Comparison of ENCODE assay signal across 9 cellular contexts in genomic region chr12:2692156-2692555, GRCh38.
DNase-seq lines count a peak whose midpoint lies in the region; ATAC-seq and TF ChIP-seq lines count a peak whose summit lies in the region.
"Had no signal": no experiment of that assay in that cellular context is flagged by ENCODE, and none has a peak within 500 bp of the region (broad histone marks: within the 10 kb centered on the region; RNA-seq: fewer than 3 reads in every experiment).

No MANE protein-coding gene starts in this region.

- H3K9me3 Mint-ChIP-seq in activated CD8-positive, alpha-beta T cell treated with anti-CD3 and anti-CD28 coated beads for 36 hours = no peaks in the 10 kb centered on the region

- H2BK5ac ChIP-seq in mesendoderm (ENCODE audit: low read length) = no peak overlapping the region

- no peak overlapping the region for H3K4ac ChIP-seq in mesendoderm (ENCODE audit: low read depth, low read length)

- DNase-seq in AG08396 (ENCODE audit: low spot score) (peak; percentile 1), HFF-Myc (ENCODE audit: extremely low read depth, low read depth) (no peak), mesendoderm (no peak), NCI-H345 (lab: John Stamatoyannopoulos, UW) (no peak), SIG-M5 treated with dmso at 0.1 percent for 504 hours (lab: John Stamatoyannopoulos, UW; ENCODE audit: unreplicated experiment) (no peak)
- DNase-seq in activated CD8-positive, alpha-beta T cell treated with anti-CD3 and anti-CD28 coated beads for 36 hours = peak; percentile 50
- DNase-seq in effector CD4-positive, alpha-beta T cell = no peak

- no peak overlapping the region for H4K8ac ChIP-seq in mesendoderm (ENCODE audit: low read depth, low read length)

- no peaks in the 10 kb centered on the region for H3K27me3 Mint-ChIP-seq in activated CD8-positive, alpha-beta T cell treated with anti-CD3 and anti-CD28 coated beads for 36 hours

- H3K23ac ChIP-seq in mesendoderm (ENCODE audit: low read length) = no peak overlapping the region

- peaks cover 32% of the 10 kb centered on the region for H3K4me1 Mint-ChIP-seq in activated CD8-positive, alpha-beta T cell treated with anti-CD3 and anti-CD28 coated beads for 36 hours (ENCODE audit: low read depth)

- POLR2A ChIA-PET in activated CD8-positive, alpha-beta T cell treated with anti-CD3 and anti-CD28 coated beads for 36 hours (lab: Charles Lee) = interaction anchor here (0.6 to 1.7 kb wide), 9 partner anchors 8 to 1002 kb away, joined by 3 to 13 read pairs (median 3); partner anchors contain the start of genes ADIPOR2, FKBP4 and ITFG2

- no peak for TF ChIP-seq CTCF in HFF-Myc (IDR thresholded peaks at IDR 0.05; ENCODE audit: low read depth, low read length, missing control alignments)
- TF ChIP-seq CTCF in activated CD8-positive, alpha-beta T cell treated with anti-CD3 and anti-CD28 coated beads for 36 hours (IDR thresholded peaks at IDR 0.05) = no peak

- intact Hi-C loops in activated CD8-positive, alpha-beta T cell treated with anti-CD3 and anti-CD28 coated beads for 36 hours (cut with micrococcal nuclease) = no loop called here

- H3K36me3 ChIP-seq in mesendoderm (ENCODE audit: control insufficient read depth, insufficient read depth, low read length) = no peaks in the 10 kb centered on the region

- no peaks in the 10 kb centered on the region for H3K79me2 ChIP-seq in mesendoderm (ENCODE audit: control insufficient read depth, insufficient read depth, low read length)

- peak overlapping the region; percentile 35; the same call in 1 of the 2 replicates for H3K4me3 ChIP-seq in HFF-Myc (replicated peaks; ENCODE audit: low read depth, low read length)
- H3K4me3 ChIP-seq in mesendoderm (ENCODE audit: low read length) = no peak overlapping the region
- H3K4me3 ChIP-seq: K562 had no signal

- no CpG with 5 or more reads among the region's 12 CpGs for WGBS in mesendoderm (ENCODE audit: extremely low coverage, insufficient coverage, low lambda C conversion rate)

- H3K79me1 ChIP-seq in mesendoderm (ENCODE audit: low read length) = no peaks in the 10 kb centered on the region

- peak overlapping the region; percentile 82 for H3K4me3 Mint-ChIP-seq in activated CD8-positive, alpha-beta T cell treated with anti-CD3 and anti-CD28 coated beads for 36 hours

- peaks cover 2% of the 10 kb centered on the region for H3K4me1 ChIP-seq in mesendoderm (ENCODE audit: control insufficient read depth, low read depth, low read length)

- H3K56ac ChIP-seq in mesendoderm (ENCODE audit: low read length) = peak overlapping the region; percentile 71

- no peak overlapping the region for H3K27ac ChIP-seq in mesendoderm (ENCODE audit: low read depth, low read length)

- peak overlapping the region; percentile 30 for H3K4me2 ChIP-seq in mesendoderm (ENCODE audit: low read length)

- peak overlapping the region; percentile 41 for H2AK5ac ChIP-seq in mesendoderm (ENCODE audit: low read length)

- peak overlapping the region; percentile 88 for H3K27ac Mint-ChIP-seq in activated CD8-positive, alpha-beta T cell treated with anti-CD3 and anti-CD28 coated beads for 36 hours

- H3K9ac ChIP-seq in mesendoderm (ENCODE audit: low read length) = no peak overlapping the region

- peak; percentile 36 for ATAC-seq in activated CD8-positive, alpha-beta T cell treated with anti-CD3 and anti-CD28 coated beads for 36 hours
- ATAC-seq in HG02884 (IDR thresholded peaks at IDR 0.05; ENCODE audit: unreplicated experiment) = no peak

- no peaks in the 10 kb centered on the region for H3K27me3 ChIP-seq in mesendoderm (ENCODE audit: insufficient read depth, low read length, poor library complexity)

- peaks cover 2% of the 10 kb centered on the region for H3K36me3 Mint-ChIP-seq in activated CD8-positive, alpha-beta T cell treated with anti-CD3 and anti-CD28 coated beads for 36 hours (ENCODE audit: low read depth)

- H2BK120ac ChIP-seq in mesendoderm (ENCODE audit: low read depth, low read length) = no peak overlapping the region

- no peak overlapping the region for H2BK15ac ChIP-seq in mesendoderm (replicated peaks; ENCODE audit: low read depth)

- H3K18ac ChIP-seq in mesendoderm (ENCODE audit: low read length) = no peak overlapping the region

- CTCF ChIA-PET in activated CD8-positive, alpha-beta T cell treated with anti-CD3 and anti-CD28 coated beads for 36 hours (lab: Charles Lee) = interaction anchor here (0.8 to 5.4 kb wide), 11 partner anchors 9 to 104 kb away, joined by 3 to 37 read pairs (median 4); partner anchors contain the start of gene FKBP4

- no peak overlapping the region for H4K5ac ChIP-seq in mesendoderm (ENCODE audit: low read length)

Comparison
In these comparisons a context has a peak if more than half of its experiments do, and no peak if none do; other contexts are left out.
1. DNase-seq: peak in AG08396 (single experiment) and activated CD8-positive, alpha-beta T cell treated with anti-CD3 and anti-CD28 coated beads for 36 hours (single experiment); none in HFF-Myc (single experiment), mesendoderm (single experiment), NCI-H345 (single experiment), effector CD4-positive, alpha-beta T cell (single experiment) and SIG-M5 treated with dmso at 0.1 percent for 504 hours (single experiment).